8 cellular contexts compared by ENCODE assay signal in the genomic region with DNA sequence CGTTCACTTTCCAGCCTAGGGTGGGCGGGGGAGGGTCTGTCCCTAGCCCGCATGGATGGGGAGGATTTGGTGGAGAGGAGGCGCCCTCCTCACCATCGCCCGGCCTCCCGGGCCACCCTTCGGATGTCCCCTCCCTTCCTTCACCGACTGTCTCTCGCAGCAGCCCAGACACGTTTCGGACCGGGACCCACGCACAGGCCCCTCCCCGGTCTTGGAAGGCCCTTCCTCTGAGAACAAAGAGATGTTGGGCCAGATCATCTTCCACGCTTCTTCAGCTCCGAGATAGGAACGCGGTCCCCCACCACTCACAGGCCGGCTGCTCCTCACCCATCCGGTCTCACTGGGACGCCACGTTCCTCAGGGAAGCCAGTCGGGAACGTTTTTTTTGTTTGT. TPM values are rescaled to one million over a fixed set of nuclear protein-coding genes. Genes with fewer than 3 reads are reported as not detected.
DNase-seq lines count a peak whose midpoint lies in the region; ATAC-seq, FAIRE-seq and TF ChIP-seq lines count a peak whose summit lies in the region.

No MANE protein-coding gene starts in this region.

- no peak for TF ChIP-seq POLR2A in GM12891 (IDR thresholded peaks at IDR 0.05; ENCODE audit: low read depth, low read length)

- FAIRE-seq in GM12891 (lab: Jason Lieb, UNC), result no peak

- H3K4me1 ChIP-seq in A673 (ENCODE audit: insufficient read depth, low read length, poor library complexity, severe bottlenecking) (peaks cover 13% of the 10 kb centered on the region), OCI-LY7 (ENCODE audit: insufficient read depth, low read length, poor library complexity, severe bottlenecking) (peaks cover 33% of the 10 kb centered on the region), esophagus (ENCODE audit: control insufficient read depth in 2 of 2, insufficient read depth in 2 of 2, low read length in 1 of 2) (peaks cover 8 to 11% of the 10 kb centered on the region in 2 donors)
- peaks cover 24 to 29% of the 10 kb centered on the region in 2 donors for H3K4me1 ChIP-seq in naive thymus-derived CD4-positive, alpha-beta T cell (ENCODE audit: control insufficient read depth in 2 of 2, insufficient read depth in 2 of 2, low read length in 2 of 2)

- H3K36me3 Mint-ChIP-seq in naive thymus-derived CD4-positive, alpha-beta T cell, result peaks cover 0 to 26% (median 18%) of the 10 kb centered on the region in 5 donors

- no peak for DNase-seq in A673 (ENCODE audit: low spot score)
- DNase-seq in OCI-LY7 (ENCODE audit: low spot score), result no peak
- DNase-seq in naive thymus-derived CD4-positive, alpha-beta T cell, result no peak
- no peak for DNase-seq in GM12891 (ENCODE audit: insufficient read length, low spot score)
- DNase-seq in SW 1271 (lab: John Stamatoyannopoulos, UW), result no peak
- DNase-seq in MG63, result no peak

- POLR2A ChIA-PET in A673 (lab: Charles Lee; ENCODE audit: low non-redundant PET) (no interaction called here), OCI-LY7 (lab: Charles Lee) (no interaction called here)
- POLR2A ChIA-PET in naive thymus-derived CD4-positive, alpha-beta T cell (lab: Charles Lee), result interaction anchor here (0.7 to 61.3 kb wide), 4 partner anchors 9 to 129 kb away, joined by 3 to 1719 read pairs (median 12); a partner anchor contains a TSS

- WGBS in esophagus, 2 donors, result 27 to 37% methylated on average over 24 to 25 of the region's 25 CpGs

- H4K20me1 ChIP-seq in OCI-LY7 (ENCODE audit: insufficient read depth, low read length), result peaks cover 10% of the 10 kb centered on the region; the same call in 1 of the 2 replicates

- ATAC-seq in naive thymus-derived CD4-positive, alpha-beta T cell, result no peak
- ATAC-seq in GM19397 (IDR thresholded peaks at IDR 0.05; ENCODE audit: unreplicated experiment), result no peak

- intact Hi-C loops in A673 (cut with micrococcal nuclease; ENCODE audit: unreplicated experiment) (no loop called here), OCI-LY7 (cut with micrococcal nuclease; ENCODE audit: unreplicated experiment) (no loop called here)
- intact Hi-C loops in naive thymus-derived CD4-positive, alpha-beta T cell (cut with micrococcal nuclease), result loop anchor here in 1 of 2 donors (5.0 kb wide), 1 partner anchor 189 kb away; a partner anchor contains a TSS

- no peak overlapping the region for H2AFZ ChIP-seq in OCI-LY7 (ENCODE audit: low read length)

- BruUV-seq in A673 (replicated peaks; lab: Mats Ljungman, UMichigan), result no TSS peak
- no TSS peak for BruUV-seq in OCI-LY7 (replicated peaks; lab: Mats Ljungman, UMichigan)

- peak overlapping the region; percentile 87 for H3K4me3 ChIP-seq in A673 (ENCODE audit: low read depth, low read length, poor library complexity, severe bottlenecking)
- H3K4me3 ChIP-seq in OCI-LY7 (ENCODE audit: low read depth, low read length, poor library complexity, severe bottlenecking), result peak overlapping the region; percentile 81
- H3K4me3 ChIP-seq in esophagus (ENCODE audit: low read depth in 1 of 2, low read length in 2 of 2), result peak overlapping the region; percentile 69 to 90
- H3K4me3 ChIP-seq in naive thymus-derived CD4-positive, alpha-beta T cell (ENCODE audit: low read length), result peak overlapping the region; percentile 88
- H3K4me3 ChIP-seq in MG63, result no peak overlapping the region

- H3K4me1 Mint-ChIP-seq in naive thymus-derived CD4-positive, alpha-beta T cell, result peaks cover 39 to 64% (median 53%) of the 10 kb centered on the region in 7 donors

- peaks cover 0 to 4% (median 0%) of the 10 kb centered on the region in 5 donors for H3K27me3 Mint-ChIP-seq in naive thymus-derived CD4-positive, alpha-beta T cell

- H3K27ac ChIP-seq in A673 (ENCODE audit: low read depth, low read length, poor library complexity, severe bottlenecking), result peak overlapping the region; percentile 53
- peak overlapping the region; percentile 15 for H3K27ac ChIP-seq in OCI-LY7 (ENCODE audit: low read depth, low read length, poor library complexity, severe bottlenecking)
- peak overlapping the region in 1 of 2 donors; percentile 89 for H3K27ac ChIP-seq in esophagus (ENCODE audit: low read depth in 2 of 2, low read length in 1 of 2)
- peak overlapping the region; percentile 78 for H3K27ac ChIP-seq in naive thymus-derived CD4-positive, alpha-beta T cell (ENCODE audit: low read depth, low read length)

- H3K9me3 ChIP-seq in A673 (ENCODE audit: low read depth, low read length, poor library complexity, severe bottlenecking) (no peaks in the 10 kb centered on the region), OCI-LY7 (ENCODE audit: low read length) (no peaks in the 10 kb centered on the region), esophagus (ENCODE audit: control insufficient read depth in 2 of 2, insufficient read depth in 1 of 2, low read depth in 1 of 2, low read length in 1 of 2) (no peaks in the 10 kb centered on the region), MG63 (no peaks in the 10 kb centered on the region)
- no peaks in the 10 kb centered on the region for H3K9me3 ChIP-seq in naive thymus-derived CD4-positive, alpha-beta T cell (ENCODE audit: control insufficient read depth in 2 of 3, low read length in 3 of 3)

- peak overlapping the region in 9 of 10 donors; percentile 44 to 98 (median 71) for H3K4me3 Mint-ChIP-seq in naive thymus-derived CD4-positive, alpha-beta T cell

- CTCF ChIA-PET in A673 (lab: Charles Lee), result no interaction called here
- CTCF ChIA-PET in OCI-LY7 (lab: Charles Lee; ENCODE audit: unreplicated experiment), result no interaction called here
- CTCF ChIA-PET in naive thymus-derived CD4-positive, alpha-beta T cell (lab: Charles Lee), result interaction anchor here (1.1 to 7.2 kb wide), 2 partner anchors 8 to 97 kb away, joined by 3 to 110 read pairs; no protein-coding TSS in a partner anchor

- H3K27me3 ChIP-seq in A673 (replicated peaks; ENCODE audit: insufficient read depth, low read depth, low read length, poor library complexity) (no peaks in the 10 kb centered on the region), esophagus (ENCODE audit: control insufficient read depth in 1 of 2, insufficient read depth in 2 of 2, low read length in 2 of 2) (no peaks in the 10 kb centered on the region), MG63 (no peaks in the 10 kb centered on the region)
- H3K27me3 ChIP-seq in naive thymus-derived CD4-positive, alpha-beta T cell (ENCODE audit: control insufficient read depth in 2 of 2, insufficient read depth in 2 of 2, low read length in 2 of 2), result no peaks in the 10 kb centered on the region

- TF ChIP-seq CTCF in A673 (conservative IDR thresholded peaks at IDR 0.05; ENCODE audit: low read depth, low read length), result no peak
- TF ChIP-seq CTCF in OCI-LY7 (conservative IDR thresholded peaks at IDR 0.05; ENCODE audit: low read length), result no peak

- H3K9me2 ChIP-seq in OCI-LY7 (ENCODE audit: insufficient read depth, low read length), result no peaks in the 10 kb centered on the region

- H3K27ac Mint-ChIP-seq in naive thymus-derived CD4-positive, alpha-beta T cell, result peak overlapping the region; percentile 73 to 99 (median 95)

- peaks cover 23% of the 10 kb centered on the region; the same call in 1 of the 2 replicates for H3K79me2 ChIP-seq in OCI-LY7 (ENCODE audit: insufficient read depth, low read depth, low read length)

- H3K36me3 ChIP-seq in A673 (ENCODE audit: insufficient read depth, low read length, poor library complexity, severe bottlenecking) (peaks cover 22% of the 10 kb centered on the region), OCI-LY7 (ENCODE audit: insufficient read depth, low read length) (peaks cover 52% of the 10 kb centered on the region), esophagus (ENCODE audit: control insufficient read depth in 2 of 2, insufficient read depth in 2 of 2, low read length in 1 of 2) (peaks cover 0 to 24% of the 10 kb centered on the region in 2 donors), MG63 (peaks cover 51% of the 10 kb centered on the region)
- H3K36me3 ChIP-seq in naive thymus-derived CD4-positive, alpha-beta T cell (ENCODE audit: control insufficient read depth in 2 of 3, insufficient read depth in 3 of 3, low read length in 3 of 3), result peaks cover 4 to 44% (median 18%) of the 10 kb centered on the region in 3 experiments

- peaks cover 0 to 29% (median 0%) of the 10 kb centered on the region in 11 donors for H3K9me3 Mint-ChIP-seq in naive thymus-derived CD4-positive, alpha-beta T cell

- peak overlapping the region; percentile 71 for H3K4me2 ChIP-seq in OCI-LY7 (ENCODE audit: low read length)

RNA-seq across cellular contexts. Expression of a gene that starts 0.6 kb away (rescaled TPM):
- 51.5 and 52.9 TPM in 2 replicates for total RNA-seq in A673 (2021)
- 31.6 and 49.7 TPM in 2 replicates for total RNA-seq in OCI-LY7 (2014; rRNA removed; shearing (Covaris generic))
- 47.7 and 50.7 TPM in 2 replicates for total RNA-seq in OCI-LY7 (2022)
- 10 to 100 TPM; 25.2 to 28.2 TPM for polyA plus RNA-seq in esophagus
- 10 to 100 TPM; 29.1 to 84.4 (median 56.8) TPM for total RNA-seq in naive thymus-derived CD4-positive, alpha-beta T cell
- 10 to 100 TPM; 29.3 to 39.5 TPM for polyA plus RNA-seq in naive thymus-derived CD4-positive, alpha-beta T cell
- polyA plus RNA-seq in GM12891 (2012; ENCODE audit: low read depth, missing spikeins), result 28.2 TPM
- total RNA-seq in MG63 (2014; rRNA removed; shearing (Covaris generic); ENCODE audit: low replicate concordance), result 23.3 and 38.9 TPM in 2 replicates

RNA-seq across cellular contexts. Expression of a gene that starts 7.7 kb away (rescaled TPM):
- total RNA-seq in A673 (2021) (2.6 and 3.9 TPM in 2 replicates), OCI-LY7 (2022) (4.4 and 4.6 TPM in 2 replicates)
- total RNA-seq in OCI-LY7 (2014; rRNA removed; shearing (Covaris generic)), result 0.59 and 0.95 TPM in 2 replicates
- polyA plus RNA-seq in esophagus, result 1 to 10 TPM; 2.7 to 4.8 TPM
- 1 to 10 TPM; 1.4 to 2.9 (median 2.1) TPM for total RNA-seq in naive thymus-derived CD4-positive, alpha-beta T cell
- polyA plus RNA-seq in naive thymus-derived CD4-positive, alpha-beta T cell, result under 1 TPM in 1 of 2 donors, not detected in 1; 0.17 TPM
- 0.42 TPM for polyA plus RNA-seq in GM12891 (2012; ENCODE audit: low read depth, missing spikeins)
- total RNA-seq in MG63 (2014; rRNA removed; shearing (Covaris generic); ENCODE audit: low replicate concordance), result 0.13 TPM in 1 of 2 replicates, not detected in the other

RNA-seq across cellular contexts. Expression of a gene that starts 21.5 kb away (rescaled TPM):
- total RNA-seq in A673 (2021) (11.8 and 15.8 TPM in 2 replicates), OCI-LY7 (2022) (118 and 125 TPM in 2 replicates)
- 112 and 180 TPM in 2 replicates for total RNA-seq in OCI-LY7 (2014; rRNA removed; shearing (Covaris generic))
- polyA plus RNA-seq in esophagus, result 10 to 100 TPM in 1 of 2 donors, 1 to 10 TPM in 1; 4.6 to 15.3 TPM
- 10 to 100 TPM; 28.0 to 51.0 (median 36.1) TPM for total RNA-seq in naive thymus-derived CD4-positive, alpha-beta T cell
- 10 to 100 TPM; 20.0 to 21.7 TPM for polyA plus RNA-seq in naive thymus-derived CD4-positive, alpha-beta T cell
- polyA plus RNA-seq in GM12891 (2012; ENCODE audit: low read depth, missing spikeins), result 27.0 TPM
- total RNA-seq in MG63 (2014; rRNA removed; shearing (Covaris generic); ENCODE audit: low replicate concordance), result 4.7 and 26.9 TPM in 2 replicates

RNA-seq across cellular contexts. Expression of a gene that starts 38.9 kb away (rescaled TPM):
- 34.7 and 40.4 TPM in 2 replicates for total RNA-seq in A673 (2021)
- total RNA-seq in OCI-LY7 (2014; rRNA removed; shearing (Covaris generic)), result 38.8 and 43.7 TPM in 2 replicates
- total RNA-seq in OCI-LY7 (2022), result 51.3 and 52.7 TPM in 2 replicates
- polyA plus RNA-seq in esophagus, result 10 to 100 TPM; 21.8 to 23.6 TPM
- 100 to 1,000 TPM in 3 of 5 experiments, 10 to 100 TPM in 2; 63.0 to 125 (median 107) TPM for total RNA-seq in naive thymus-derived CD4-positive, alpha-beta T cell
- 10 to 100 TPM; 28.3 to 34.5 TPM for polyA plus RNA-seq in naive thymus-derived CD4-positive, alpha-beta T cell
- polyA plus RNA-seq in GM12891 (2012; ENCODE audit: low read depth, missing spikeins), result 23.2 TPM
- 40.5 and 47.3 TPM in 2 replicates for total RNA-seq in MG63 (2014; rRNA removed; shearing (Covaris generic); ENCODE audit: low replicate concordance)

RNA-seq across cellular contexts. Expression of a gene that starts 42.5 kb away (rescaled TPM):
- total RNA-seq in A673 (2021) (30.0 and 34.1 TPM in 2 replicates), OCI-LY7 (2022) (60.1 and 69.1 TPM in 2 replicates)
- total RNA-seq in OCI-LY7 (2014; rRNA removed; shearing (Covaris generic)), result 25.8 and 34.7 TPM in 2 replicates
- 10 to 100 TPM; 34.3 to 53.1 TPM for polyA plus RNA-seq in esophagus
- 100 to 1,000 TPM; 252 to 664 (median 347) TPM for total RNA-seq in naive thymus-derived CD4-positive, alpha-beta T cell
- polyA plus RNA-seq in naive thymus-derived CD4-positive, alpha-beta T cell, result 100 to 1,000 TPM; 124 to 297 TPM
- polyA plus RNA-seq in GM12891 (2012; ENCODE audit: low read depth, missing spikeins), result 26.9 TPM
- 10.3 and 11.8 TPM in 2 replicates for total RNA-seq in MG63 (2014; rRNA removed; shearing (Covaris generic); ENCODE audit: low replicate concordance)
